ENCODE assay signal across 8 cellular contexts in genomic region chr12:53324779-53325538, GRCh38.
DNase-seq lines count a peak whose midpoint lies in the region; TF ChIP-seq lines count a peak whose summit lies in the region.

No MANE protein-coding gene starts in this region.

- TF ChIP-seq CTCF in LNCaP clone FGC (IDR thresholded peaks at IDR 0.05; ENCODE audit: control insufficient read depth, extremely low read depth, insufficient read depth) (peak; percentile 85), RWPE1 (conservative IDR thresholded peaks at IDR 0.05; ENCODE audit: low read depth) (peak; percentile 84), foreskin fibroblast (IDR thresholded peaks at IDR 0.05; ENCODE audit: low read depth, low read length) (peak; percentile 73)

- POLR2A ChIA-PET in RWPE1 (lab: Yijun Ruan, JAX; ENCODE audit: low non-redundant PET) = interaction anchor here (0.5 to 0.6 kb wide), 2 partner anchors 178 to 219 kb away, joined by 3 read pairs; no protein-coding TSS in a partner anchor

- DNase-seq in EL = peak; percentile 93
- DNase-seq in GOT3 (lab: John Stamatoyannopoulos, UW) = peak; percentile 66
- peak; percentile 56 for DNase-seq in LNCaP clone FGC (ENCODE audit: low read depth)
- DNase-seq in RWPE1 (ENCODE audit: low spot score) = peak; percentile 94
- DNase-seq in activated effector memory CD4-positive, alpha-beta T cell treated with anti-CD3 and anti-CD28 coated beads, Interleukin-2, amount 50 U/mL, for 16 hours = peak; percentile 95
- peak; percentile 94 to 99 for DNase-seq in foreskin fibroblast
- peak; percentile 87 for DNase-seq in stromal cell of bone marrow (ENCODE audit: low read depth)

- H3K4me3 ChIP-seq in LNCaP clone FGC (ENCODE audit: low read depth, low read length) (peak overlapping the region; percentile 61), foreskin fibroblast (ENCODE audit: low read depth in 1 of 2, low read length in 2 of 2) (peak overlapping the region; percentile 65 to 70), neuron (ENCODE audit: low read length) (peak overlapping the region; percentile 57)

- H3K36me3 ChIP-seq in neuron (ENCODE audit: insufficient read depth, low read length) = no peaks in the 10 kb centered on the region

- H3K4me1 ChIP-seq in neuron (ENCODE audit: insufficient read depth, low read length) = peaks cover 28% of the 10 kb centered on the region

- peak overlapping the region; percentile 91 for H3K27ac ChIP-seq in RWPE1

- CTCF ChIA-PET in RWPE1 (lab: Yijun Ruan, JAX) = interaction anchor here (0.6 to 2.7 kb wide), 10 partner anchors 10 to 402 kb away, joined by 3 to 10 read pairs (median 4); partner anchors contain the start of gene CALCOCO1

- peak overlapping the region; percentile 59 for H2AFZ ChIP-seq in neuron (ENCODE audit: low read depth, low read length)

- no peaks in the 10 kb centered on the region for H3K9me3 ChIP-seq in neuron (ENCODE audit: low read length)

- peaks cover 10% of the 10 kb centered on the region for H3K27me3 ChIP-seq in neuron (ENCODE audit: insufficient read depth, low read length)

Comparison
In these comparisons a context has a peak if more than half of its experiments do, and no peak if none do; other contexts are left out.
1. Peak in every context shown above with its lines: DNase-seq, H3K4me3 ChIP-seq and H3K27ac ChIP-seq.